33 cellular contexts compared by ENCODE assay signal in the genomic region with DNA sequence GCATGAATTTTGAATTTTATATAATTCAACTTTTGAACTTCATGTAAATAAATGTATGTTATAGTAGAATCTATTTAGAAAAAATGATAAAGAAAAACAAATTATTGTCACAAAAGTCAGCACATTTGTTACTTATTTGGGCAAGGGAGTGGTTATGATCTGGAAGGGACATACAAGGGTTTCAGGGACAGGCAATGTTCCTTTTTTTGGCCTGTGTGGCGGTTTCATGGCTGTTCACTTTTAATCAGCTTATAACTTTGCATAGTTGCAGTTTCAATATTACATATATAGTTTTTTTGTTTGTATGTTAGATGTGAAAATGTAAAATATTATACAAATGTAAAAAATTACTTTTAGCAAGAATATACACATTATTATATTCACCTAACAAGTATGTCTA.
"Had no signal": no experiment of that assay in that cellular context is flagged by ENCODE, and none has a peak within 500 bp of the region (broad histone marks: within the 10 kb centered on the region; RNA-seq: fewer than 3 reads in every experiment).

No MANE protein-coding gene starts in this region.

- ATAC-seq: PC-3 had no signal

- H3K4me2 ChIP-seq: SK-N-SH had no signal

- H3K36me3 ChIP-seq: MG63, Peyer's patch, SJSA1 had no signal

- H3K4me1 ChIP-seq: Peyer's patch, SJSA1 had no signal

- H3K4me3 ChIP-seq: MG63, Peyer's patch, SJSA1 had no signal

- H3K9ac ChIP-seq: SK-N-SH had no signal

- DNase-seq: Kasumi-1, MG63, NCI-H1048, NCI-H1092 treated with DMSO at 0.1 percent for 48 hours, NCI-H1105 treated with DMSO at 0.1 percent for 48 hours, NCI-H1417, NCI-H1436, NCI-H146, NCI-H1694, NCI-H187, NCI-H1930, NCI-H2029 treated with DMSO at 0.1 percent for 48 hours, NCI-H2081 treated with DMSO at 0.1 percent for 48 hours, NCI-H2107, NCI-H2171, NCI-H226, NCI-H446 treated with DMSO at 0.1 percent for 48 hours, NCI-H510A, NCI-H524, NCI-H526, NCI-H69, NCI-H748 treated with DMSO at 0.1 percent for 48 hours, NCI-H82, OCI-M1, PC-3, Peyer's patch, Right ventricle myocardium superior, RPMI8226, SHP77 treated with DMSO at 0.1 percent for 48 hours, SK-N-SH, SW 1271, T-helper 1 cell had no signal

- H3K27me3 ChIP-seq: MG63, Peyer's patch, SJSA1 had no signal

- H3K9me3 ChIP-seq: MG63, Peyer's patch, SJSA1 had no signal

- H3K27ac ChIP-seq: Peyer's patch, SJSA1 had no signal
